Comparison of ENCODE assay signal across 16 cellular contexts in the genomic region with DNA sequence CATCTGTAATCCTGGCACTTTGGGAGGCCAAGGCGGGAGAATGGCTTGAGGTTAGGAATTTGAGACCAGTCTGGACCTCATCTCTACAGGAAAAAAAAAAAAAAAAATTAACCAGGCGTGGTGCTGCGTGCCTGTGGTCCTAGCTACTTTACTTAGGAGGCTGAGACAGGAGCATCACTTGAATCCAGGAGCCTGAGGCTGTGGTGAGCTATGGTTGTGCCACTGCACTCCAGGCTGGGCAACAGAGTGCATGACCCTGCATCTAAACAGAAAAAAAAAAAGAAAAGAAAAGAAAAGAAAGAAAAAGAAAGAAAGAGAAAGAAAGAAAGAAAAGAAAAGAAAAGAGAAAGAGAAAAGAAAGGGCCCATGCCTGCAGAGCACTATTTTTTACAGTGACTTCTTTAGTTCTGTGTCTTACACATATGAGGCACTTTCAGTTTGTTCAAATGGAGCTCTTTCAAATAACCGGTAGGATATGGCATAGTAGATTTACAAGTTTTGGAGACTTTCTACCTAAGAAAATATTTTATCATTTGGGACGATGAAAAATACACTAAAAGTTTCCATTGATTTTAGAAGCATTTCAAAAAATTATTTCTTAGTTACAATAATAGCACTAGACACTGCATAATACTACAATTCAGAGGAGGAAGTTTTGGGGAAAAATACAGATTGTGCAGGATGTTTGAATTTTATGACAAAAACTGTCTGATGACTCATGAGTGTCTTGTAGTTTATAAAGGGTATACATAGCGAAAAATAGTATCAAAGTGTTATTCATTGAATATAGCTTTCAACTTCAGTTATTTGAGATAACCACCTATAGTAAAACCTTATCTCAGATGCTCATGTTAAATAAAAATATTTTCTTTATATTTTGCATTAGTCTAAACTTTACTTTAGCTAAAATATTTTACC.
DNase-seq lines count a peak whose midpoint lies in the region; ATAC-seq and TF ChIP-seq lines count a peak whose summit lies in the region.
"Had no signal": no experiment of that assay in that cellular context is flagged by ENCODE, and none has a peak within 500 bp of the region (broad histone marks: within the 10 kb centered on the region; RNA-seq: fewer than 3 reads in every experiment).

No MANE protein-coding gene starts in this region.

- H3K4me2 ChIP-seq in osteoblast (ENCODE audit: insufficient read depth, low read length) = peak overlapping the region; percentile 57
- H3K4me2 ChIP-seq: GM23338 had no signal

- H3K9me3 ChIP-seq in HEK293 (ENCODE audit: control insufficient read depth, insufficient read depth, low read depth, low read length) (no peaks in the 10 kb centered on the region), osteoblast (ENCODE audit: low read depth, low read length) (no peaks in the 10 kb centered on the region), heart left ventricle (no peaks in the 10 kb centered on the region)
- H3K9me3 ChIP-seq: uterus had no signal

- H3K4me1 ChIP-seq in HEK293 (ENCODE audit: control insufficient read depth, insufficient read depth, low read length) (no peaks in the 10 kb centered on the region), osteoblast (ENCODE audit: insufficient read depth, low read length) (peaks cover 8% of the 10 kb centered on the region), heart left ventricle (peaks cover 0 to 22% (median 0%) of the 10 kb centered on the region in 12 donors)
- H3K4me1 ChIP-seq: uterus had no signal

- peak overlapping the region; percentile 11 for H3K4me3 Mint-ChIP-seq in activated CD8-positive, alpha-beta memory T cell treated with anti-CD3 and anti-CD28 coated beads, Interleukin-2, amount 10 ng/mL, durations not matched to agents 7 days and 5 days
- H3K4me3 Mint-ChIP-seq in activated T-helper 1 cell treated with anti-CD3 and anti-CD28 coated beads, Interleukin-12 subunit alpha, Interleukin-12 subunit beta, Interleukin-2, Interleukin-4 antibody, amounts not matched to agents 30 ng/mL and 10 ng/mL and 1 ng/mL, durations not matched to agents 14 hours and 24 hours and 36 hours = peak overlapping the region; percentile 32
- H3K4me3 Mint-ChIP-seq: GM23338, nephron had no signal

- TF ChIP-seq CTCF in HEK293 (tag by site-specific recombination; IDR thresholded peaks at IDR 0.05) (no peak), osteoblast (IDR thresholded peaks at IDR 0.05; ENCODE audit: extremely low read depth, low read depth, low read length) (no peak), heart left ventricle (IDR thresholded peaks at IDR 0.05) (no peak)

- CTCF ChIA-PET in activated CD8-positive, alpha-beta memory T cell treated with anti-CD3 and anti-CD28 coated beads, Interleukin-2, amount 10 ng/mL, durations not matched to agents 7 days and 5 days (lab: Charles Lee) = interaction anchor here (0.9 to 1.1 kb wide), 4 partner anchors 10 to 73 kb away, joined by 3 read pairs; no protein-coding TSS in a partner anchor
- CTCF ChIA-PET in HEK293 (lab: Yijun Ruan, JAX) = interaction anchor here (0.6 to 0.7 kb wide), 3 partner anchors 53 to 503 kb away, joined by 3 to 7 read pairs (median 4); no protein-coding TSS in a partner anchor

- H3K4me1 Mint-ChIP-seq in activated CD8-positive, alpha-beta memory T cell treated with anti-CD3 and anti-CD28 coated beads, Interleukin-2, amount 10 ng/mL, durations not matched to agents 7 days and 5 days = peaks cover 36% of the 10 kb centered on the region
- H3K4me1 Mint-ChIP-seq in activated T-helper 1 cell treated with anti-CD3 and anti-CD28 coated beads, Interleukin-12 subunit alpha, Interleukin-12 subunit beta, Interleukin-2, Interleukin-4 antibody, amounts not matched to agents 30 ng/mL and 10 ng/mL and 1 ng/mL, durations not matched to agents 14 hours and 24 hours and 36 hours (ENCODE audit: low read depth) = peaks cover 55% of the 10 kb centered on the region
- H3K4me1 Mint-ChIP-seq: nephron had no signal

- H3K27ac Mint-ChIP-seq in activated CD8-positive, alpha-beta memory T cell treated with anti-CD3 and anti-CD28 coated beads, Interleukin-2, amount 10 ng/mL, durations not matched to agents 7 days and 5 days = peak overlapping the region; percentile 63
- peak overlapping the region; percentile 82 for H3K27ac Mint-ChIP-seq in activated T-helper 1 cell treated with anti-CD3 and anti-CD28 coated beads, Interleukin-12 subunit alpha, Interleukin-12 subunit beta, Interleukin-2, Interleukin-4 antibody, amounts not matched to agents 30 ng/mL and 10 ng/mL and 1 ng/mL, durations not matched to agents 14 hours and 24 hours and 36 hours
- H3K27ac Mint-ChIP-seq: GM23338, nephron had no signal

- POLR2A ChIA-PET in HEK293 (lab: Yijun Ruan, JAX) = interaction anchor here (0.7 kb wide), 1 partner anchor 89 kb away, joined by 3 read pairs; no protein-coding TSS in a partner anchor

- no peak for TF ChIP-seq POLR2A in heart left ventricle (IDR thresholded peaks at IDR 0.05)

- H3K79me2 ChIP-seq in osteoblast (ENCODE audit: insufficient read depth, low read length) = peaks cover 25% of the 10 kb centered on the region

- H3K27me3 ChIP-seq in osteoblast (ENCODE audit: insufficient read depth, low read length) = no peaks in the 10 kb centered on the region
- H3K27me3 ChIP-seq in heart left ventricle = no peaks in the 10 kb centered on the region
- H3K27me3 ChIP-seq: uterus had no signal

- no peak overlapping the region for H2AFZ ChIP-seq in osteoblast (ENCODE audit: low read length)
- H2AFZ ChIP-seq: GM23338 had no signal

- no peaks in the 10 kb centered on the region for H3K9me3 Mint-ChIP-seq in activated CD8-positive, alpha-beta memory T cell treated with anti-CD3 and anti-CD28 coated beads, Interleukin-2, amount 10 ng/mL, durations not matched to agents 7 days and 5 days (ENCODE audit: low read depth)
- H3K9me3 Mint-ChIP-seq in activated T-helper 1 cell treated with anti-CD3 and anti-CD28 coated beads, Interleukin-12 subunit alpha, Interleukin-12 subunit beta, Interleukin-2, Interleukin-4 antibody, amounts not matched to agents 30 ng/mL and 10 ng/mL and 1 ng/mL, durations not matched to agents 14 hours and 24 hours and 36 hours = no peaks in the 10 kb centered on the region

- peaks cover 56% of the 10 kb centered on the region for H3K36me3 Mint-ChIP-seq in activated CD8-positive, alpha-beta memory T cell treated with anti-CD3 and anti-CD28 coated beads, Interleukin-2, amount 10 ng/mL, durations not matched to agents 7 days and 5 days
- H3K36me3 Mint-ChIP-seq in activated T-helper 1 cell treated with anti-CD3 and anti-CD28 coated beads, Interleukin-12 subunit alpha, Interleukin-12 subunit beta, Interleukin-2, Interleukin-4 antibody, amounts not matched to agents 30 ng/mL and 10 ng/mL and 1 ng/mL, durations not matched to agents 14 hours and 24 hours and 36 hours (ENCODE audit: low read depth) = peaks cover 51% of the 10 kb centered on the region

- intact Hi-C loops in activated T-helper 1 cell treated with anti-CD3 and anti-CD28 coated beads, Interleukin-12 subunit alpha, Interleukin-12 subunit beta, Interleukin-2, Interleukin-4 antibody, amounts not matched to agents 30 ng/mL and 10 ng/mL and 1 ng/mL, durations not matched to agents 14 hours and 24 hours and 36 hours (cut with micrococcal nuclease) = no loop called here
- intact Hi-C loops in heart left ventricle (cut with DNase I) = no loop called here

- no peak overlapping the region for H3K4me3 ChIP-seq in HEK293 (ENCODE audit: low read depth, low read length)
- H3K4me3 ChIP-seq in osteoblast (ENCODE audit: insufficient read depth, low read length) = no peak overlapping the region
- H3K4me3 ChIP-seq in heart left ventricle = no peak overlapping the region
- H3K4me3 ChIP-seq: GM23338, SK-N-MC, uterus had no signal

- H3K36me3 ChIP-seq in HEK293 (ENCODE audit: control insufficient read depth in 2 of 2, insufficient read depth in 1 of 2, low read length in 2 of 2) (no peaks in the 10 kb centered on the region), osteoblast (ENCODE audit: insufficient read depth, low read length) (no peaks in the 10 kb centered on the region), heart left ventricle (peaks cover 0 to 7% (median 0%) of the 10 kb centered on the region in 9 donors)
- H3K36me3 ChIP-seq: uterus had no signal

- ATAC-seq in activated CD8-positive, alpha-beta memory T cell treated with anti-CD3 and anti-CD28 coated beads, Interleukin-2, amount 10 ng/mL, durations not matched to agents 7 days and 5 days = peak; percentile 64
- ATAC-seq in HG03025 (IDR thresholded peaks at IDR 0.05; ENCODE audit: low FRiP score, unreplicated experiment) (no peak), heart left ventricle (no peak)
- ATAC-seq: GM23338 had no signal

- H4K20me1 ChIP-seq in osteoblast (ENCODE audit: insufficient read depth, low read length) = no peaks in the 10 kb centered on the region

- no peak for DNase-seq in activated CD8-positive, alpha-beta memory T cell treated with anti-CD3 and anti-CD28 coated beads, Interleukin-2, amount 10 ng/mL, durations not matched to agents 7 days and 5 days
- DNase-seq in activated CD8-positive, alpha-beta memory T cell treated with anti-CD3 and anti-CD28 coated beads, Interleukin-2, amount 50 U/mL, for 48 hours = no peak
- no peak for DNase-seq in activated T-helper 1 cell treated with anti-CD3 and anti-CD28 coated beads, Interleukin-12 subunit alpha, Interleukin-12 subunit beta, Interleukin-2, Interleukin-4 antibody, amounts not matched to agents 30 ng/mL and 10 ng/mL and 1 ng/mL, durations not matched to agents 14 hours and 24 hours and 36 hours (ENCODE audit: low spot score)
- DNase-seq in osteoblast (ENCODE audit: insufficient read length, low spot score, missing footprints) (no peak), occipital lobe (lab: John Stamatoyannopoulos, UW) (no peak), heart left ventricle (no peak)
- DNase-seq: activated CD8-positive, alpha-beta memory T cell treated with anti-CD3 and anti-CD28 coated beads for 24 hours; islet precursor cell; NCI-H1930; NCI-H510A treated with DMSO at 0.1 percent for 48 hours; uterus had no signal

- 90 to 94% (median 91%) methylated on average over 6 of the region's 6 CpGs for WGBS in heart left ventricle, 4 donors

- H3K27ac ChIP-seq in HEK293 (ENCODE audit: extremely low read depth, low read depth, low read length) (no peak overlapping the region), osteoblast (ENCODE audit: low read depth, low read length) (peak overlapping the region; percentile 1), heart left ventricle (peak overlapping the region in 1 of 12 donors; percentile 2)
- H3K27ac ChIP-seq: SK-N-MC, uterus had no signal

- H3K27me3 Mint-ChIP-seq in activated CD8-positive, alpha-beta memory T cell treated with anti-CD3 and anti-CD28 coated beads, Interleukin-2, amount 10 ng/mL, durations not matched to agents 7 days and 5 days = no peaks in the 10 kb centered on the region
- no peaks in the 10 kb centered on the region for H3K27me3 Mint-ChIP-seq in activated T-helper 1 cell treated with anti-CD3 and anti-CD28 coated beads, Interleukin-12 subunit alpha, Interleukin-12 subunit beta, Interleukin-2, Interleukin-4 antibody, amounts not matched to agents 30 ng/mL and 10 ng/mL and 1 ng/mL, durations not matched to agents 14 hours and 24 hours and 36 hours (ENCODE audit: insufficient read depth)

TF ChIP-seq in HEK293, 187 proteins besides CTCF, POLR2A, EP300 and RAD21 (continues in another document):
- TF ChIP-seq PRDM1 (tag by site-specific recombination; IDR thresholded peaks at IDR 0.05) = peak; percentile 31; the same call in 1 of the 2 replicates
